Comparison of ENCODE assay signal across 1 cellular context in genomic region chr2:74552914-74553811, GRCh38.
TF ChIP-seq lines count a peak whose summit lies in the region.

No MANE protein-coding gene starts in this region.

TF ChIP-seq in HepG2, 621 proteins besides CTCF, POLR2A, EP300 and RAD21 (continued from another document and continues in another):
- TF ChIP-seq ZXDC (CRISPR knock-in tag; IDR thresholded peaks at IDR 0.05) (0 out of 2 replicates have a peak, but pooled peaks have one; percentile 22), ZNF567 (CRISPR knock-in tag; IDR thresholded peaks at IDR 0.05; ENCODE audit: borderline replicate concordance) (no peak), SKI (IDR thresholded peaks at IDR 0.05; ENCODE audit: partially characterized antibody) (no peak), ZNF883 (CRISPR knock-in tag; IDR thresholded peaks at IDR 0.05; ENCODE audit: not compliant biosample characterization) (peak; percentile 62), ZNF281 (CRISPR knock-in tag; IDR thresholded peaks at IDR 0.05; ENCODE audit: borderline replicate concordance) (peak; percentile 78; the same call in 1 of the 2 replicates), FOXK2 (IDR thresholded peaks at IDR 0.05) (0 out of 2 replicates have a peak, but pooled peaks have one; percentile 9), ZNF205 (CRISPR knock-in tag; IDR thresholded peaks at IDR 0.05) (peak; percentile 73), RXRA (CRISPR knock-in tag; IDR thresholded peaks at IDR 0.05) (0 out of 2 replicates have a peak, but pooled peaks have one; percentile 32), PCBP1 (IDR thresholded peaks at IDR 0.05; ENCODE audit: borderline replicate concordance, low read depth, low read length) (0 out of 2 replicates have a peak, but pooled peaks have one; percentile 51), ZNF431 (CRISPR knock-in tag; IDR thresholded peaks at IDR 0.05; ENCODE audit: borderline replicate concordance, low read depth) (0 out of 2 replicates have a peak, but pooled peaks have one; percentile 43), HIC2 (CRISPR knock-in tag; IDR thresholded peaks at IDR 0.05; ENCODE audit: low read depth) (peak; percentile 55; the same call in 1 of the 2 replicates), ZNF350 (CRISPR knock-in tag; IDR thresholded peaks at IDR 0.05; ENCODE audit: borderline replicate concordance, low read depth) (0 out of 2 replicates have a peak, but pooled peaks have one; percentile 20), GMEB1 (CRISPR knock-in tag; IDR thresholded peaks at IDR 0.05; ENCODE audit: borderline replicate concordance) (no peak), BCL3 (CRISPR knock-in tag; IDR thresholded peaks at IDR 0.05) (peak; percentile 72; the same call in 1 of the 2 replicates), SP2 (CRISPR knock-in tag; IDR thresholded peaks at IDR 0.05) (no peak), TBX2 (CRISPR knock-in tag; IDR thresholded peaks at IDR 0.05; ENCODE audit: borderline replicate concordance) (0 out of 2 replicates have a peak, but pooled peaks have one; percentile 14), ZNF761 (CRISPR knock-in tag; conservative IDR thresholded peaks at IDR 0.05) (no peak), ZFP91 (CRISPR knock-in tag; IDR thresholded peaks at IDR 0.05; ENCODE audit: borderline replicate concordance) (0 out of 2 replicates have a peak, but pooled peaks have one; percentile 54), HNRNPUL1 (IDR thresholded peaks at IDR 0.05; ENCODE audit: low read depth, low read length) (no peak), BRD4 (CRISPR knock-in tag; IDR thresholded peaks at IDR 0.05) (0 out of 2 replicates have a peak, but pooled peaks have one; percentile 62), ZSCAN25 (CRISPR knock-in tag; IDR thresholded peaks at IDR 0.05) (peak; percentile 71), FOXA3 (CRISPR knock-in tag; IDR thresholded peaks at IDR 0.05) (peak; percentile 30; the same call in 1 of the 2 replicates), GLMP (CRISPR knock-in tag; IDR thresholded peaks at IDR 0.05; ENCODE audit: borderline replicate concordance) (no peak), MXD3 (CRISPR knock-in tag; IDR thresholded peaks at IDR 0.05) (peak; percentile 73; the same call in 1 of the 2 replicates), ZNF317 (CRISPR knock-in tag; IDR thresholded peaks at IDR 0.05) (0 out of 2 replicates have a peak, but pooled peaks have one; percentile 28), ZNF280B (CRISPR knock-in tag; IDR thresholded peaks at IDR 0.05; ENCODE audit: borderline replicate concordance) (peak; percentile 18; the same call in 1 of the 2 replicates), IRF9 (CRISPR knock-in tag; IDR thresholded peaks at IDR 0.05; ENCODE audit: borderline replicate concordance) (peak; percentile 19; the same call in 1 of the 2 replicates), ZNF468 (CRISPR knock-in tag; IDR thresholded peaks at IDR 0.05) (no peak), ZNF263 (CRISPR knock-in tag; IDR thresholded peaks at IDR 0.05) (peak; percentile 73), ZNF569 (CRISPR knock-in tag; IDR thresholded peaks at IDR 0.05; ENCODE audit: borderline replicate concordance) (0 out of 2 replicates have a peak, but pooled peaks have one; percentile 30), RXRB (CRISPR knock-in tag; IDR thresholded peaks at IDR 0.05; ENCODE audit: borderline replicate concordance) (peak; percentile 18; the same call in 1 of the 2 replicates), IRF1 (CRISPR knock-in tag; IDR thresholded peaks at IDR 0.05; ENCODE audit: low read depth) (0 out of 2 replicates have a peak, but pooled peaks have one; percentile 59), ZFY (CRISPR knock-in tag; IDR thresholded peaks at IDR 0.05) (peak; percentile 2; the same call in 1 of the 2 replicates), HNRNPL (IDR thresholded peaks at IDR 0.05; ENCODE audit: low read depth, low read length) (peak; percentile 83), MYC (CRISPR knock-in tag; IDR thresholded peaks at IDR 0.05; ENCODE audit: borderline replicate concordance) (0 out of 2 replicates have a peak, but pooled peaks have one; percentile 43), NRL (CRISPR knock-in tag; IDR thresholded peaks at IDR 0.05; ENCODE audit: borderline replicate concordance) (0 out of 2 replicates have a peak, but pooled peaks have one; percentile 38), PITX1 (CRISPR knock-in tag; IDR thresholded peaks at IDR 0.05) (0 out of 2 replicates have a peak, but pooled peaks have one; percentile 23), XRCC5 (optimal IDR thresholded peaks at IDR 0.05; ENCODE audit: low read length) (no peak), NR2F1 (CRISPR knock-in tag; IDR thresholded peaks at IDR 0.05) (peak in 1 of 2 experiments; percentile 45; a peak in 1 of 4 replicates), SAP130 (CRISPR knock-in tag; IDR thresholded peaks at IDR 0.05; ENCODE audit: low read depth) (peak; percentile 59), GATA4 (IDR thresholded peaks at IDR 0.05; ENCODE audit: borderline replicate concordance, low read depth) (no peak), ZNF7 (CRISPR knock-in tag; IDR thresholded peaks at IDR 0.05) (no peak), MEIS2 (CRISPR knock-in tag; IDR thresholded peaks at IDR 0.05) (0 out of 2 replicates have a peak, but pooled peaks have one; percentile 53), TAF1 (CRISPR knock-in tag; IDR thresholded peaks at IDR 0.05) (peak; percentile 29; the same call in 1 of the 2 replicates)
